ENCODE assay signal across 27 cellular contexts in genomic region chr3:128457918-128458317, GRCh38. TPM values are rescaled to one million over a fixed set of nuclear protein-coding genes. Genes with fewer than 3 reads are reported as not detected.
"Had no signal": no experiment of that assay in that cellular context is flagged by ENCODE, and none has a peak within 500 bp of the region (broad histone marks: within the 10 kb centered on the region; RNA-seq: fewer than 3 reads in every experiment).

No MANE protein-coding gene starts in this region.

- H3K36me3 ChIP-seq: esophagus squamous epithelium, gastroesophageal sphincter, neutrophil, sigmoid colon, tibial nerve, upper lobe of right lung had no signal

- ATAC-seq: gastroesophageal sphincter; left lobe of liver; natural killer cell; stimulated activated naive B cell treated with anti-CD40 and anti-IgM and Interleukin-4, amounts not matched to agents 10 μg/mL and 1 μg/mL and 100 μg/mL, for 72 hours; stimulated activated naive CD8-positive, alpha-beta T cell treated with anti-CD3 and anti-CD28 coated beads, Interleukin-15, amount 100 ng/mL, for 72 hours; upper lobe of right lung had no signal

- H3K27ac Mint-ChIP-seq: dendritic cell treated with granulocyte-macrophage colony-stimulating factor and Interleukin-4, amounts not matched to agents 40 ng/mL and 50 ng/mL, for 4 days; immature natural killer cell; natural killer cell; stimulated activated naive B cell treated with anti-CD40 and anti-IgM and Interleukin-4, amounts not matched to agents 10 μg/mL and 1 μg/mL and 100 μg/mL, for 72 hours had no signal

- FAIRE-seq: colon had no signal

- H3K4me3 Mint-ChIP-seq: dendritic cell treated with granulocyte-macrophage colony-stimulating factor and Interleukin-4, amounts not matched to agents 40 ng/mL and 50 ng/mL, for 4 days; immature natural killer cell; natural killer cell; stimulated activated naive B cell treated with anti-CD40 and anti-IgM and Interleukin-4, amounts not matched to agents 10 μg/mL and 1 μg/mL and 100 μg/mL, for 72 hours; stimulated activated naive CD8-positive, alpha-beta T cell treated with anti-CD3 and anti-CD28 coated beads, Interleukin-15, amount 100 ng/mL, for 72 hours had no signal

- H3K9me3 ChIP-seq: esophagus squamous epithelium, gastroesophageal sphincter, neutrophil, sigmoid colon, testis, tibial nerve, upper lobe of right lung had no signal

- H3K4me1 ChIP-seq: esophagus squamous epithelium, gastroesophageal sphincter, sigmoid colon, testis, tibial nerve, upper lobe of right lung had no signal

- H3K9me3 Mint-ChIP-seq: dendritic cell treated with granulocyte-macrophage colony-stimulating factor and Interleukin-4, amounts not matched to agents 40 ng/mL and 50 ng/mL, for 4 days; immature natural killer cell; natural killer cell; stimulated activated naive B cell treated with anti-CD40 and anti-IgM and Interleukin-4, amounts not matched to agents 10 μg/mL and 1 μg/mL and 100 μg/mL, for 72 hours; stimulated activated naive CD8-positive, alpha-beta T cell treated with anti-CD3 and anti-CD28 coated beads, Interleukin-15, amount 100 ng/mL, for 72 hours had no signal

- H3K27me3 ChIP-seq: testis had no signal

- H3K27ac ChIP-seq: esophagus squamous epithelium, gastroesophageal sphincter, neutrophil, sigmoid colon, skin epidermis, testis, tibial nerve, upper lobe of right lung had no signal

- H3K4me1 Mint-ChIP-seq: immature natural killer cell; stimulated activated naive B cell treated with anti-CD40 and anti-IgM and Interleukin-4, amounts not matched to agents 10 μg/mL and 1 μg/mL and 100 μg/mL, for 72 hours had no signal

- H3K36me3 Mint-ChIP-seq: immature natural killer cell; natural killer cell; stimulated activated naive B cell treated with anti-CD40 and anti-IgM and Interleukin-4, amounts not matched to agents 10 μg/mL and 1 μg/mL and 100 μg/mL, for 72 hours had no signal

- H3K4me3 ChIP-seq: esophagus squamous epithelium, gastroesophageal sphincter, sigmoid colon, skin epidermis, testis, tibial nerve, upper lobe of right lung had no signal

- DNase-seq: esophagus squamous epithelium; foreskin fibroblast; immature natural killer cell; mammary epithelial cell; natural killer cell; sigmoid colon; stimulated activated CD4-positive, alpha-beta T cell treated with anti-CD3 and anti-CD28 coated beads, Interleukin-2, amount 100 ng/mL, for 24 hours; stimulated activated CD4-positive, alpha-beta T cell treated with anti-CD3 and anti-CD28 coated beads, Interleukin-4, amount 100 ng/mL, for 4 hours; stimulated activated naive B cell treated with anti-CD40 and anti-IgM and Interleukin-4, amounts not matched to agents 10 μg/mL and 1 μg/mL and 100 μg/mL, for 72 hours; stimulated activated naive CD8-positive, alpha-beta T cell treated with anti-CD3 and anti-CD28 coated beads, Interleukin-15, amount 100 ng/mL, for 72 hours; testis; upper lobe of right lung had no signal

RNA-seq across cellular contexts. Expression of gene DNAJB8, which starts 8.8 kb away (rescaled TPM):
- total RNA-seq: epithelial cell of proximal tubule, esophagus squamous epithelium, gastroesophageal sphincter, kidney epithelial cell, left lobe of liver, lower leg skin, mammary epithelial cell, mucosa of gallbladder, myocyte, natural killer cell, osteoblast, pulmonary artery endothelial cell, sigmoid colon, subcutaneous adipose tissue, tibial nerve, upper lobe of right lung had no signal
- polyA plus RNA-seq: immature natural killer cell, mammary epithelial cell, sigmoid colon had no signal

RNA-seq across cellular contexts. Expression of gene GATA2, which starts 35.1 kb away (rescaled TPM):
- total RNA-seq: mammary epithelial cell, myocyte had no signal
